Comparison of ENCODE assay signal across 22 cellular contexts in the genomic region with DNA sequence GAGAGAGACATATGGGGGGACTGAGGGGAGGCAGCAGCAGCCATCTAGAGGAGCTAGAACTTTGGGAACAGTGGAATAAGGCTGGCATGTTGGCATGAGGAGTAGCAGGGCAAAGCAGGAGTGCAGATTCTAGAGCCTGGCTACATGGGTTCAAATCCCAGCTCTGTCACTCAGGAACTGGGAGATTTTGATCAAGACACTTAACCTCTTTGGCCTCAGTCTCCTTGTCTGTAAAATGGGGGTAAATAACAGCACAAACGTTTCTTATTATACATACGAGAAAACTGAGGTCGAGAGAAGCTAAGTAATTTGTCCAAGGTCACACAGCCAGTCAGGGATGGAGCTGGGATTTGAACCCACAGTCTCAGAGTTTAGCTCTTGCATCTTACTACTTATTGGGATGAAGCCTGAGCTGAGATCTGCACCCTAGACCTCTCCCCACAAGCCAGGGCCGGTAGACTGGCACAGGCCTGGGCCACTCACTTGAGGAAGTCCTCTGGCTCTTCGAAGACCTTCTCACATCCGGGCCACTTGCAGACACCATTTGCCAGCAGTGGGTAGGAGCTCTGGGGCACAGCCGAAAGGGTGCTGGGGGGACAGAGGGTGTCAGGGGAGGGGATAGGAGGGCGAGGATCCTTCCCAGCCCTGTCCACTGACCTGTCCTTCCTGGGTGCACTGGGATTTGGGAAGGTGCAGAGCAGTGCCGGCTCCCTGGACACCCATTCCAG. TPM values are rescaled to one million over a fixed set of nuclear protein-coding genes. Genes with fewer than 3 reads are reported as not detected.
A peak's percentile ranks its signal among the peaks of the same experiment; 100 is the strongest.
DNase-seq lines count a peak whose midpoint lies in the region; ATAC-seq, FAIRE-seq and TF ChIP-seq lines count a peak whose summit lies in the region.
"Had no signal": no experiment of that assay in that cellular context is flagged by ENCODE, and none has a peak within 500 bp of the region (broad histone marks: within the 10 kb centered on the region; RNA-seq: fewer than 3 reads in every experiment).

No MANE protein-coding gene starts in this region.

- no peak for ATAC-seq in activated CD8-positive, alpha-beta memory T cell treated with anti-CD3 and anti-CD28 coated beads, Interleukin-2, amount 10 ng/mL, durations not matched to agents 7 days and 5 days
- ATAC-seq in K562: no peak
- no peak for ATAC-seq in stimulated activated effector memory CD8-positive, alpha-beta T cell treated with anti-CD3 and anti-CD28 coated beads, Interleukin-12 subunit alpha, Interleukin-12 subunit beta, amount 100 ng/mL, for 72 hours
- ATAC-seq: GM23338 had no signal

- H3K9me3 Mint-ChIP-seq in activated CD8-positive, alpha-beta memory T cell treated with anti-CD3 and anti-CD28 coated beads, Interleukin-2, amount 10 ng/mL, durations not matched to agents 7 days and 5 days (ENCODE audit: low read depth): no peaks in the 10 kb centered on the region
- H3K9me3 Mint-ChIP-seq in Caco-2 (ENCODE audit: unreplicated experiment): no peaks in the 10 kb centered on the region
- no peaks in the 10 kb centered on the region for H3K9me3 Mint-ChIP-seq in stimulated activated effector memory CD8-positive, alpha-beta T cell treated with anti-CD3 and anti-CD28 coated beads, Interleukin-12 subunit alpha, Interleukin-12 subunit beta, amount 100 ng/mL, for 72 hours
- H3K9me3 Mint-ChIP-seq: GM23338, IgD-negative memory B cell had no signal

- H3K4me1 ChIP-seq in Caco-2 (no peaks in the 10 kb centered on the region), K562 (replicated peaks in 1 of 2; ENCODE audit: control insufficient read depth in 2 of 2, insufficient read depth in 2 of 2, low read length in 2 of 2) (peaks cover 0 to 14% of the 10 kb centered on the region in 2 experiments; a peak in 3 of 5 replicates)
- H3K4me1 ChIP-seq: SJCRH30 had no signal

- POLR2A ChIA-PET in Caco-2 (lab: Charles Lee): interaction anchor here (0.6 kb wide), 2 partner anchors 13 to 66 kb away, joined by 3 to 4 read pairs; no protein-coding TSS in a partner anchor
- POLR2A ChIA-PET in K562 (lab: Yijun Ruan, JAX): interaction anchor here (0.6 to 1.5 kb wide), 3 partner anchors 11 to 629 kb away, joined by 3 to 5 read pairs (median 4); no protein-coding TSS in a partner anchor

- H3K36me3 ChIP-seq in Caco-2 (ENCODE audit: control insufficient read depth, insufficient read depth, low read length) (no peaks in the 10 kb centered on the region), K562 (ENCODE audit: control insufficient read depth, insufficient read depth, low read length) (no peaks in the 10 kb centered on the region)
- H3K36me3 ChIP-seq: SJCRH30 had no signal

- TF ChIP-seq CTCF in Caco-2 (IDR thresholded peaks at IDR 0.05; ENCODE audit: insufficient read depth in 1 of 2, low read depth in 1 of 2, low read length in 1 of 2, severe bottlenecking in 1 of 2, unreplicated experiment in 1 of 2): no peak
- no peak for TF ChIP-seq CTCF in K562 (IDR thresholded peaks at IDR 0.05 in 2 of 3, conservative IDR thresholded peaks at IDR 0.05 in 1 of 3; ENCODE audit: insufficient read depth in 2 of 3, low read depth in 1 of 3, low read length in 3 of 3)

- no peak overlapping the region for H3K4me2 ChIP-seq in K562 (ENCODE audit: insufficient read depth, low read length)
- H3K4me2 ChIP-seq: BLaER1 treated with 17β-estradiol and CSF1 and Interleukin-3, amounts not matched to agents 10 nM and 100 nM; GM23338 had no signal

- no peaks in the 10 kb centered on the region for H3K27me3 ChIP-seq in Caco-2 (replicated peaks; ENCODE audit: control insufficient read depth, insufficient read depth, low read length)
- no peaks in the 10 kb centered on the region for H3K27me3 ChIP-seq in K562 (ENCODE audit: control insufficient read depth in 2 of 2, insufficient read depth in 2 of 2, low read length in 2 of 2)
- H3K27me3 ChIP-seq: SJCRH30 had no signal

- no peak overlapping the region for H3K27ac ChIP-seq in K562 (ENCODE audit: extremely low read depth, low read depth, low read length)
- H3K27ac ChIP-seq: BLaER1 treated with 17β-estradiol and CSF1 and Interleukin-3, amounts not matched to agents 10 nM and 100 nM; SJCRH30 had no signal

- DNase-seq in activated CD8-positive, alpha-beta memory T cell treated with anti-CD3 and anti-CD28 coated beads, Interleukin-2, amount 10 ng/mL, durations not matched to agents 7 days and 5 days: no peak
- no peak for DNase-seq in activated CD8-positive, alpha-beta memory T cell treated with anti-CD3 and anti-CD28 coated beads for 24 hours
- no peak for DNase-seq in Caco-2
- no peak for DNase-seq in K562 (ENCODE audit: extremely low read depth in 1 of 4, low spot score in 3 of 4)
- no peak for DNase-seq in stimulated activated effector memory CD8-positive, alpha-beta T cell treated with anti-CD3 and anti-CD28 coated beads, Interleukin-12 subunit alpha, Interleukin-12 subunit beta, amount 100 ng/mL, for 72 hours (ENCODE audit: low spot score in 2 of 2)
- no peak for DNase-seq in anterior cingulate cortex (lab: John Stamatoyannopoulos, UW)
- no peak for DNase-seq in DMS153 (lab: John Stamatoyannopoulos, UW)
- DNase-seq: 8988T, DMS79 treated with DMSO at 0.1 percent for 48 hours, HCEC 1CT, Kasumi-1, NCI-H1694, NCI-H446, NCI-H526 treated with DMSO at 0.1 percent for 48 hours, OCI-M1, SJCRH30 had no signal

- no peak for FAIRE-seq in K562 (lab: Jason Lieb, UNC)
- FAIRE-seq: GM12892, RCC 7860 had no signal

- BruUV-seq in Caco-2 (replicated peaks; lab: Mats Ljungman, UMichigan) (no TSS peak), K562 (replicated peaks; lab: Mats Ljungman, UMichigan) (no TSS peak)

- 27% methylated on average over 5 of the region's 9 CpGs for WGBS in K562 (ENCODE audit: insufficient coverage, low coverage, missing lambda C conversion rate)

- no peaks in the 10 kb centered on the region for H3K9me1 ChIP-seq in K562 (ENCODE audit: control insufficient read depth, insufficient read depth, low read length)

- no peak overlapping the region for H3K9ac ChIP-seq in K562 (ENCODE audit: insufficient read depth in 1 of 2, low read depth in 2 of 2, low read length in 2 of 2)
- H3K9ac ChIP-seq: BLaER1 treated with 17β-estradiol and CSF1 and Interleukin-3, amounts not matched to agents 10 nM and 100 nM had no signal

- H3K79me2 ChIP-seq in K562 (ENCODE audit: control insufficient read depth, insufficient read depth, low read length): no peaks in the 10 kb centered on the region

- H4K20me1 ChIP-seq in K562 (replicated peaks; ENCODE audit: control insufficient read depth, insufficient read depth, low read length): no peaks in the 10 kb centered on the region

- no peak for TF ChIP-seq EP300 in K562 (IDR thresholded peaks at IDR 0.05; ENCODE audit: low read length)

- TF ChIP-seq POLR2A in K562 (conservative IDR thresholded peaks at IDR 0.05): no peak

- intact Hi-C loops in Caco-2 (cut with micrococcal nuclease; ENCODE audit: unreplicated experiment) (no loop called here), K562 (cut with micrococcal nuclease) (no loop called here)

- H3K27me3 Mint-ChIP-seq in activated CD8-positive, alpha-beta memory T cell treated with anti-CD3 and anti-CD28 coated beads, Interleukin-2, amount 10 ng/mL, durations not matched to agents 7 days and 5 days: no peaks in the 10 kb centered on the region
- no peaks in the 10 kb centered on the region for H3K27me3 Mint-ChIP-seq in Caco-2 (ENCODE audit: insufficient read depth, unreplicated experiment)

- peak overlapping the region; percentile 49 for H3K27ac Mint-ChIP-seq in activated CD8-positive, alpha-beta memory T cell treated with anti-CD3 and anti-CD28 coated beads, Interleukin-2, amount 10 ng/mL, durations not matched to agents 7 days and 5 days
- peak overlapping the region; percentile 64 for H3K27ac Mint-ChIP-seq in Caco-2 (ENCODE audit: unreplicated experiment)
- H3K27ac Mint-ChIP-seq in stimulated activated effector memory CD8-positive, alpha-beta T cell treated with anti-CD3 and anti-CD28 coated beads, Interleukin-12 subunit alpha, Interleukin-12 subunit beta, amount 100 ng/mL, for 72 hours: peak overlapping the region; percentile 50
- H3K27ac Mint-ChIP-seq: GM23338, IgD-negative memory B cell had no signal

- H2AFZ ChIP-seq in K562 (ENCODE audit: low read depth, low read length): no peak overlapping the region
- H2AFZ ChIP-seq: GM23338 had no signal

- H3K36me3 Mint-ChIP-seq in activated CD8-positive, alpha-beta memory T cell treated with anti-CD3 and anti-CD28 coated beads, Interleukin-2, amount 10 ng/mL, durations not matched to agents 7 days and 5 days: peaks cover 6% of the 10 kb centered on the region
- peaks cover 6% of the 10 kb centered on the region for H3K36me3 Mint-ChIP-seq in Caco-2 (ENCODE audit: insufficient read depth, unreplicated experiment)
- peaks cover 51% of the 10 kb centered on the region for H3K36me3 Mint-ChIP-seq in stimulated activated effector memory CD8-positive, alpha-beta T cell treated with anti-CD3 and anti-CD28 coated beads, Interleukin-12 subunit alpha, Interleukin-12 subunit beta, amount 100 ng/mL, for 72 hours
- H3K36me3 Mint-ChIP-seq: IgD-negative memory B cell had no signal

- no peak for TF ChIP-seq RAD21 in K562 (CRISPR knock-in tag; conservative IDR thresholded peaks at IDR 0.05 in 1 of 2, IDR thresholded peaks at IDR 0.05 in 1 of 2)

- no peak overlapping the region for H3K4me3 Mint-ChIP-seq in activated CD8-positive, alpha-beta memory T cell treated with anti-CD3 and anti-CD28 coated beads, Interleukin-2, amount 10 ng/mL, durations not matched to agents 7 days and 5 days
- no peak overlapping the region for H3K4me3 Mint-ChIP-seq in Caco-2 (ENCODE audit: unreplicated experiment)
- no peak overlapping the region for H3K4me3 Mint-ChIP-seq in stimulated activated effector memory CD8-positive, alpha-beta T cell treated with anti-CD3 and anti-CD28 coated beads, Interleukin-12 subunit alpha, Interleukin-12 subunit beta, amount 100 ng/mL, for 72 hours
- H3K4me3 Mint-ChIP-seq: GM23338, IgD-negative memory B cell had no signal

- H3K9me3 ChIP-seq in Caco-2: no peaks in the 10 kb centered on the region
- H3K9me3 ChIP-seq in K562 (replicated peaks; ENCODE audit: control insufficient read depth, insufficient read depth, low read depth, low read length): no peaks in the 10 kb centered on the region
- H3K9me3 ChIP-seq: BLaER1 treated with 17β-estradiol and CSF1 and Interleukin-3, amounts not matched to agents 10 nM and 100 nM; SJCRH30 had no signal

- peaks cover 23% of the 10 kb centered on the region for H3K4me1 Mint-ChIP-seq in activated CD8-positive, alpha-beta memory T cell treated with anti-CD3 and anti-CD28 coated beads, Interleukin-2, amount 10 ng/mL, durations not matched to agents 7 days and 5 days
- H3K4me1 Mint-ChIP-seq in Caco-2 (ENCODE audit: low read depth, unreplicated experiment): no peaks in the 10 kb centered on the region
- peaks cover 45% of the 10 kb centered on the region for H3K4me1 Mint-ChIP-seq in stimulated activated effector memory CD8-positive, alpha-beta T cell treated with anti-CD3 and anti-CD28 coated beads, Interleukin-12 subunit alpha, Interleukin-12 subunit beta, amount 100 ng/mL, for 72 hours

- in situ Hi-C loops in K562 (cut with MboI): no loop called here

- CTCF ChIA-PET in activated CD8-positive, alpha-beta memory T cell treated with anti-CD3 and anti-CD28 coated beads, Interleukin-2, amount 10 ng/mL, durations not matched to agents 7 days and 5 days (lab: Charles Lee): no interaction called here
- CTCF ChIA-PET in Caco-2 (lab: Charles Lee) (no interaction called here), K562 (lab: Yijun Ruan, JAX; ENCODE audit: low intra/inter-chr PET ratio) (no interaction called here)

- H3K4me3 ChIP-seq in Caco-2 (ENCODE audit: low read depth, low read length): no peak overlapping the region
- H3K4me3 ChIP-seq in K562: no peak overlapping the region
- H3K4me3 ChIP-seq: BLaER1 treated with 17β-estradiol and CSF1 and Interleukin-3, amounts not matched to agents 10 nM and 100 nM; GM23338; SJCRH30 had no signal

RNA-seq across cellular contexts. Expression of a gene that starts 8.1 kb away (rescaled TPM):
- total RNA-seq in activated CD8-positive, alpha-beta memory T cell treated with anti-CD3 and anti-CD28 coated beads, Interleukin-2, amount 10 ng/mL, durations not matched to agents 7 days and 5 days: 10 to 100 TPM; 26.8 to 82.1 TPM
- 0.84 and 0.88 TPM in 2 replicates for total RNA-seq in Caco-2 (2022)
- 0.19 TPM in 1 of 2 replicates, not detected in the other for total RNA-seq in K562 (2011; cell fraction: chromatin; rRNA removed; ENCODE audit: low replicate concordance)
- 0.26 and 0.33 TPM in 2 replicates for total RNA-seq in K562 (2011; cell fraction: nucleolus; rRNA removed)
- 0.31 TPM in 1 of 2 replicates, not detected in the other for total RNA-seq in K562 (2011; cell fraction: nucleoplasm; rRNA removed)
- total RNA-seq in K562 (2014; rRNA removed): not detected in 2 replicates
- total RNA-seq in K562 (2014; rRNA removed; fragmentation: Illumina TruSeq; extraction: Trizol): 0.07 TPM in 1 of 2 replicates, not detected in the other
- 0.08 TPM in 1 of 2 replicates, not detected in the other for total RNA-seq in K562 (2015; rRNA removed; fragmentation: Illumina TruSeq; extraction: Trizol)
- total RNA-seq in K562 (2021): 0.16 and 0.24 TPM in 2 replicates
- 0.07 and 0.12 TPM in 2 replicates for polyA plus RNA-seq in K562 (2011; rRNA removed)
- polyA plus RNA-seq in K562 (2011; cell fraction: cytosol; rRNA removed): 0.18 and 0.22 TPM in 2 replicates
- 0.20 and 0.24 TPM in 2 replicates for polyA plus RNA-seq in K562 (2011; cell fraction: nucleus; rRNA removed)
- 0.30 and 0.40 TPM in 2 replicates for polyA plus RNA-seq in K562 (2012)
- 0.13 and 0.29 TPM in 2 replicates for polyA plus RNA-seq in K562 (2014; fragmentation: Illumina TruSeq; extraction: Trizol)
- under 1 TPM in 1 of 2 experiments, not detected in 1; 0.04 TPM for polyA plus RNA-seq in K562 (2014; fragmentation: Nextera tagmentation; extraction: Ambion mirVana)
- polyA plus RNA-seq in K562 (2014; rRNA removed): not detected in 2 replicates
- polyA minus RNA-seq in K562 (2011; rRNA and poly(A)+ RNA removed): 0.14 TPM in 1 of 2 replicates, not detected in the other
- polyA minus RNA-seq in K562 (2011; cell fraction: cytosol; rRNA and poly(A)+ RNA removed): not detected in 2 replicates
- polyA minus RNA-seq in K562 (2011; cell fraction: nucleus; rRNA and poly(A)+ RNA removed): not detected in 2 replicates
- total RNA-seq: SJCRH30 had no signal

RNA-seq across cellular contexts. Expression of a gene that starts 13.2 kb away (rescaled TPM):
- 10 to 100 TPM; 13.9 to 14.4 TPM for total RNA-seq in activated CD8-positive, alpha-beta memory T cell treated with anti-CD3 and anti-CD28 coated beads, Interleukin-2, amount 10 ng/mL, durations not matched to agents 7 days and 5 days
- 3.9 and 4.3 TPM in 2 replicates for total RNA-seq in Caco-2 (2022)
- 1.2 and 2.2 TPM in 2 replicates for total RNA-seq in K562 (2011; cell fraction: chromatin; rRNA removed; ENCODE audit: low replicate concordance)
- total RNA-seq in K562 (2011; cell fraction: nucleolus; rRNA removed): 2.7 and 5.1 TPM in 2 replicates
- total RNA-seq in K562 (2011; cell fraction: nucleoplasm; rRNA removed): 0.88 and 1.1 TPM in 2 replicates
- total RNA-seq in K562 (2014; rRNA removed): 0.54 and 0.69 TPM in 2 replicates
- 0.06 and 0.18 TPM in 2 replicates for total RNA-seq in K562 (2014; rRNA removed; fragmentation: Illumina TruSeq; extraction: Trizol)
- total RNA-seq in K562 (2015; rRNA removed; fragmentation: Illumina TruSeq; extraction: Trizol): 0.57 and 0.91 TPM in 2 replicates
- total RNA-seq in K562 (2021): 0.81 and 0.86 TPM in 2 replicates
- polyA plus RNA-seq in K562 (2011; rRNA removed): 0.32 and 0.61 TPM in 2 replicates
- 0.38 and 0.52 TPM in 2 replicates for polyA plus RNA-seq in K562 (2011; cell fraction: cytosol; rRNA removed)
- polyA plus RNA-seq in K562 (2011; cell fraction: nucleus; rRNA removed): 1.6 and 2.2 TPM in 2 replicates
- 0.39 and 1.00 TPM in 2 replicates for polyA plus RNA-seq in K562 (2012)
- 0.16 and 0.32 TPM in 2 replicates for polyA plus RNA-seq in K562 (2014; fragmentation: Illumina TruSeq; extraction: Trizol)
- under 1 TPM in 1 of 2 experiments, not detected in 1; 0.03 TPM for polyA plus RNA-seq in K562 (2014; fragmentation: Nextera tagmentation; extraction: Ambion mirVana)
- 0.56 and 1.1 TPM in 2 replicates for polyA plus RNA-seq in K562 (2014; rRNA removed)
- 0.18 and 0.36 TPM in 2 replicates for polyA minus RNA-seq in K562 (2011; rRNA and poly(A)+ RNA removed)
- polyA minus RNA-seq in K562 (2011; cell fraction: cytosol; rRNA and poly(A)+ RNA removed): not detected in 2 replicates
- polyA minus RNA-seq in K562 (2011; cell fraction: nucleus; rRNA and poly(A)+ RNA removed): 3.0 and 3.4 TPM in 2 replicates

RNA-seq across cellular contexts. Expression of a gene that starts 21.2 kb away (rescaled TPM):
- 10 to 100 TPM; 24.6 to 29.9 TPM for total RNA-seq in activated CD8-positive, alpha-beta memory T cell treated with anti-CD3 and anti-CD28 coated beads, Interleukin-2, amount 10 ng/mL, durations not matched to agents 7 days and 5 days
- total RNA-seq in Caco-2 (2022) (16.7 and 17.4 TPM in 2 replicates), K562 (2014; rRNA removed) (13.5 and 14.0 TPM in 2 replicates), K562 (2014; rRNA removed; fragmentation: Illumina TruSeq; extraction: Trizol) (2.5 and 3.6 TPM in 2 replicates), K562 (2015; rRNA removed; fragmentation: Illumina TruSeq; extraction: Trizol) (6.6 and 7.1 TPM in 2 replicates), K562 (2021) (20.9 and 22.7 TPM in 2 replicates)
- total RNA-seq in K562 (2011; cell fraction: chromatin; rRNA removed; ENCODE audit: low replicate concordance): 18.9 and 51.1 TPM in 2 replicates
- 27.2 and 29.1 TPM in 2 replicates for total RNA-seq in K562 (2011; cell fraction: nucleolus; rRNA removed)
- total RNA-seq in K562 (2011; cell fraction: nucleoplasm; rRNA removed): 22.7 and 25.3 TPM in 2 replicates
- polyA plus RNA-seq in K562 (2011; rRNA removed) (11.7 and 26.4 TPM in 2 replicates), K562 (2014; fragmentation: Illumina TruSeq; extraction: Trizol) (5.1 and 12.0 TPM in 2 replicates), K562 (2014; fragmentation: Nextera tagmentation; extraction: Ambion mirVana) (under 1 TPM; 0.32 to 0.74 TPM), K562 (2014; rRNA removed) (11.1 and 13.6 TPM in 2 replicates)
- 19.0 and 32.2 TPM in 2 replicates for polyA plus RNA-seq in K562 (2011; cell fraction: cytosol; rRNA removed)
- 72.0 and 73.7 TPM in 2 replicates for polyA plus RNA-seq in K562 (2011; cell fraction: nucleus; rRNA removed)
- polyA plus RNA-seq in K562 (2012): 14.8 and 30.0 TPM in 2 replicates
- 12.0 and 15.2 TPM in 2 replicates for polyA minus RNA-seq in K562 (2011; rRNA and poly(A)+ RNA removed)
- 21.5 and 24.4 TPM in 2 replicates for polyA minus RNA-seq in K562 (2011; cell fraction: cytosol; rRNA and poly(A)+ RNA removed)
- 9.8 and 17.3 TPM in 2 replicates for polyA minus RNA-seq in K562 (2011; cell fraction: nucleus; rRNA and poly(A)+ RNA removed)

RNA-seq across cellular contexts. Expression of a gene that starts 23.3 kb away (rescaled TPM):
- 1 to 10 TPM in 1 of 2 experiments, under 1 TPM in 1; 0.19 to 1.3 TPM for total RNA-seq in activated CD8-positive, alpha-beta memory T cell treated with anti-CD3 and anti-CD28 coated beads, Interleukin-2, amount 10 ng/mL, durations not matched to agents 7 days and 5 days
- total RNA-seq in Caco-2 (2022) (0.05 and 0.09 TPM in 2 replicates), K562 (2014; rRNA removed) (under 0.01 TPM in 1 of 2 replicates, not detected in the other), K562 (2014; rRNA removed; fragmentation: Illumina TruSeq; extraction: Trizol) (not detected in 2 replicates), K562 (2015; rRNA removed; fragmentation: Illumina TruSeq; extraction: Trizol) (not detected in 2 replicates), K562 (2021) (0.04 TPM in 2 replicates)
- 2.0 TPM in 2 replicates for total RNA-seq in K562 (2011; cell fraction: chromatin; rRNA removed; ENCODE audit: low replicate concordance)
- total RNA-seq in K562 (2011; cell fraction: nucleolus; rRNA removed): 0.79 and 0.83 TPM in 2 replicates
- total RNA-seq in K562 (2011; cell fraction: nucleoplasm; rRNA removed): 0.84 and 1.7 TPM in 2 replicates
- polyA plus RNA-seq in K562 (2011; rRNA removed) (0.13 and 0.37 TPM in 2 replicates), K562 (2014; fragmentation: Illumina TruSeq; extraction: Trizol) (0.01 and 0.03 TPM in 2 replicates), K562 (2014; fragmentation: Nextera tagmentation; extraction: Ambion mirVana) (under 1 TPM in 1 of 2 experiments, not detected in 1; 0.01 TPM), K562 (2014; rRNA removed) (0.15 and 0.41 TPM in 2 replicates)
- 0.10 and 0.22 TPM in 2 replicates for polyA plus RNA-seq in K562 (2011; cell fraction: cytosol; rRNA removed)
- polyA plus RNA-seq in K562 (2011; cell fraction: nucleus; rRNA removed): 1.5 and 1.9 TPM in 2 replicates
- 0.10 and 0.36 TPM in 2 replicates for polyA plus RNA-seq in K562 (2012)
- polyA minus RNA-seq in K562 (2011; rRNA and poly(A)+ RNA removed): 0.04 and 0.06 TPM in 2 replicates
- polyA minus RNA-seq in K562 (2011; cell fraction: cytosol; rRNA and poly(A)+ RNA removed): not detected in 2 replicates
- 0.27 and 0.56 TPM in 2 replicates for polyA minus RNA-seq in K562 (2011; cell fraction: nucleus; rRNA and poly(A)+ RNA removed)
- total RNA-seq: MCF 10A, SJCRH30 had no signal
- polyA plus RNA-seq: IgD-negative memory B cell had no signal

RNA-seq across cellular contexts. Expression of a gene that starts 47.0 kb away (rescaled TPM):
- not detected for total RNA-seq in activated CD8-positive, alpha-beta memory T cell treated with anti-CD3 and anti-CD28 coated beads, Interleukin-2, amount 10 ng/mL, durations not matched to agents 7 days and 5 days
- total RNA-seq in Caco-2 (2022) (not detected in 2 replicates), K562 (2014; rRNA removed) (0.33 TPM in 1 of 2 replicates, not detected in the other), K562 (2014; rRNA removed; fragmentation: Illumina TruSeq; extraction: Trizol) (0.93 and 0.95 TPM in 2 replicates), K562 (2015; rRNA removed; fragmentation: Illumina TruSeq; extraction: Trizol) (not detected in 2 replicates), K562 (2021) (0.80 and 1.3 TPM in 2 replicates)
- total RNA-seq in K562 (2011; cell fraction: chromatin; rRNA removed; ENCODE audit: low replicate concordance): 1.3 TPM in 1 of 2 replicates, not detected in the other
- total RNA-seq in K562 (2011; cell fraction: nucleolus; rRNA removed): 2.3 TPM in 1 of 2 replicates, not detected in the other
- total RNA-seq in K562 (2011; cell fraction: nucleoplasm; rRNA removed): 5.6 TPM in 1 of 2 replicates, not detected in the other
- polyA plus RNA-seq in K562 (2011; rRNA removed) (0.70 and 3.1 TPM in 2 replicates), K562 (2014; fragmentation: Illumina TruSeq; extraction: Trizol) (not detected in 2 replicates), K562 (2014; fragmentation: Nextera tagmentation; extraction: Ambion mirVana) (under 1 TPM; 0.96 TPM), K562 (2014; rRNA removed) (0.36 TPM in 1 of 2 replicates, not detected in the other)
- 0.31 and 1.4 TPM in 2 replicates for polyA plus RNA-seq in K562 (2011; cell fraction: cytosol; rRNA removed)
- polyA plus RNA-seq in K562 (2011; cell fraction: nucleus; rRNA removed): 3.3 and 3.6 TPM in 2 replicates
- polyA plus RNA-seq in K562 (2012): 25.5 and 33.9 TPM in 2 replicates
- 5.6 and 14.6 TPM in 2 replicates for polyA minus RNA-seq in K562 (2011; rRNA and poly(A)+ RNA removed)
- not detected in 2 replicates for polyA minus RNA-seq in K562 (2011; cell fraction: cytosol; rRNA and poly(A)+ RNA removed)
- not detected in 2 replicates for polyA minus RNA-seq in K562 (2011; cell fraction: nucleus; rRNA and poly(A)+ RNA removed)
- total RNA-seq: GM23338, MCF 10A, SJCRH30 had no signal
- polyA plus RNA-seq: GM23338, IgD-negative memory B cell had no signal

Comparison
In these comparisons a context has a peak if more than half of its experiments do, and no peak if none do; other contexts are left out.
1. RNA of a gene that starts 8.1 kb away (total RNA-seq): 26.8 to 82.1 TPM in activated CD8-positive, alpha-beta memory T cell treated with anti-CD3 and anti-CD28 coated beads, Interleukin-2, amount 10 ng/mL, durations not matched to agents 7 days and 5 days; 0.84 to 0.88 TPM in Caco-2 and 0.07 to 0.33 TPM in K562; every median in the first group is over 10 times any median in the second.
2. Peak in every context shown above with its lines, with median percentiles within 50 percentile points of each other: H3K27ac Mint-ChIP-seq.